In genomic region chr22:42269407-42270177, GRCh38 we compare ENCODE assay signal across 2 cellular contexts.
TF ChIP-seq lines count a peak whose summit lies in the region.

No MANE protein-coding gene starts in this region.

TF ChIP-seq in HEK293, 187 proteins besides CTCF, POLR2A, EP300 and RAD21 (continued from another document and continues in another):
- TF ChIP-seq ZNF488 (tag by site-specific recombination; IDR thresholded peaks at IDR 0.05) (no peak), EGR2 (tag by site-specific recombination; IDR thresholded peaks at IDR 0.05; ENCODE audit: low read depth) (peak; percentile 73), PATZ1 (tag by site-specific recombination; IDR thresholded peaks at IDR 0.05) (peak; percentile 78), ZNF629 (tag by site-specific recombination; IDR thresholded peaks at IDR 0.05) (peak; percentile 27; the same call in 1 of the 2 replicates), ZNF239 (tag by site-specific recombination; IDR thresholded peaks at IDR 0.05) (no peak), ZNF341 (tag by site-specific recombination; IDR thresholded peaks at IDR 0.05; ENCODE audit: low read depth) (peak; percentile 99), PRDM4 (tag by site-specific recombination; IDR thresholded peaks at IDR 0.05) (no peak), BCL11B (tag by site-specific recombination; IDR thresholded peaks at IDR 0.05; ENCODE audit: low read depth) (peak; percentile 25; the same call in 1 of the 2 replicates), WT1 (tag by site-specific recombination; IDR thresholded peaks at IDR 0.05) (peak; percentile 36), GLIS2 (tag by site-specific recombination; IDR thresholded peaks at IDR 0.05) (peak; percentile 76), ZFHX2 (tag by site-specific recombination; conservative IDR thresholded peaks at IDR 0.05) (peak; percentile 71), SP7 (tag by site-specific recombination; IDR thresholded peaks at IDR 0.05) (peak; percentile 58), HIC1 (tag by site-specific recombination; IDR thresholded peaks at IDR 0.05) (0 out of 2 replicates have a peak, but pooled peaks have one; percentile 54), ZBTB10 (tag by site-specific recombination; IDR thresholded peaks at IDR 0.05) (peak; percentile 56; the same call in 1 of the 2 replicates), ZXDB (tag by site-specific recombination; IDR thresholded peaks at IDR 0.05) (peak; percentile 57; the same call in 1 of the 2 replicates), SP3 (tag by site-specific recombination; IDR thresholded peaks at IDR 0.05) (peak; percentile 76), MYNN (tag by site-specific recombination; IDR thresholded peaks at IDR 0.05; ENCODE audit: borderline replicate concordance) (no peak)

TF ChIP-seq in HepG2, 621 proteins besides CTCF, POLR2A, EP300 and RAD21 (continued from another document and continues in another):
- TF ChIP-seq ATF4 (CRISPR knock-in tag; IDR thresholded peaks at IDR 0.05) (no peak), ZNF724P (CRISPR knock-in tag; IDR thresholded peaks at IDR 0.05; ENCODE audit: borderline replicate concordance) (0 out of 2 replicates have a peak, but pooled peaks have one; percentile 23), ZSCAN20 (CRISPR knock-in tag; IDR thresholded peaks at IDR 0.05; ENCODE audit: borderline replicate concordance) (peak; percentile 65; the same call in 1 of the 2 replicates), IRX3 (CRISPR knock-in tag; IDR thresholded peaks at IDR 0.05; ENCODE audit: borderline replicate concordance, low read depth) (0 out of 2 replicates have a peak, but pooled peaks have one; percentile 61), TFDP2 (CRISPR knock-in tag; IDR thresholded peaks at IDR 0.05) (peak; percentile 75), TCF7L2 (IDR thresholded peaks at IDR 0.05; ENCODE audit: low read depth, low read length) (no peak), NR0B2 (CRISPR knock-in tag; IDR thresholded peaks at IDR 0.05) (peak; percentile 50; the same call in 1 of the 2 replicates), ZBTB2 (CRISPR knock-in tag; IDR thresholded peaks at IDR 0.05; ENCODE audit: low read depth) (peak; percentile 56; the same call in 1 of the 2 replicates), TARDBP (CRISPR knock-in tag; IDR thresholded peaks at IDR 0.05) (peak; percentile 77), RNF219 (CRISPR knock-in tag; IDR thresholded peaks at IDR 0.05) (no peak; the same call in 1 of the 2 replicates), ZNF589 (CRISPR knock-in tag; conservative IDR thresholded peaks at IDR 0.05) (no peak), CAMTA2 (CRISPR knock-in tag; IDR thresholded peaks at IDR 0.05; ENCODE audit: borderline replicate concordance) (no peak), RAD51 (IDR thresholded peaks at IDR 0.05; ENCODE audit: borderline replicate concordance) (no peak), HOXA7 (CRISPR knock-in tag; IDR thresholded peaks at IDR 0.05) (no peak), YEATS4 (CRISPR knock-in tag; IDR thresholded peaks at IDR 0.05; ENCODE audit: borderline replicate concordance) (peak; percentile 80; the same call in 1 of the 2 replicates), ZNF615 (CRISPR knock-in tag; IDR thresholded peaks at IDR 0.05; ENCODE audit: borderline replicate concordance) (no peak), KDM3A (CRISPR knock-in tag; IDR thresholded peaks at IDR 0.05; ENCODE audit: low read depth) (no peak), THAP11 (CRISPR knock-in tag; IDR thresholded peaks at IDR 0.05) (0 out of 2 replicates have a peak, but pooled peaks have one; percentile 43), KLF13 (CRISPR knock-in tag; IDR thresholded peaks at IDR 0.05) (no peak), NAIF1 (CRISPR knock-in tag; IDR thresholded peaks at IDR 0.05; ENCODE audit: borderline replicate concordance) (no peak), ZNF775 (CRISPR knock-in tag; IDR thresholded peaks at IDR 0.05; ENCODE audit: borderline replicate concordance) (no peak), KAT2B (IDR thresholded peaks at IDR 0.05; ENCODE audit: borderline replicate concordance, low read depth, low read length) (no peak), ZSCAN21 (CRISPR knock-in tag; IDR thresholded peaks at IDR 0.05; ENCODE audit: borderline replicate concordance) (no peak), HIC2 (CRISPR knock-in tag; IDR thresholded peaks at IDR 0.05; ENCODE audit: low read depth) (no peak; the same call in 1 of the 2 replicates), TMF1 (CRISPR knock-in tag; IDR thresholded peaks at IDR 0.05; ENCODE audit: low read depth) (no peak), ZNF318 (CRISPR knock-in tag; IDR thresholded peaks at IDR 0.05) (no peak), CBX2 (IDR thresholded peaks at IDR 0.05; ENCODE audit: low read depth, low read length) (no peak), CBX2 (CRISPR knock-in tag; IDR thresholded peaks at IDR 0.05; ENCODE audit: low read depth) (no peak), IKZF4 (CRISPR knock-in tag; IDR thresholded peaks at IDR 0.05; ENCODE audit: borderline replicate concordance, low read depth, not compliant biosample characterization) (peak; percentile 23), CSRNP2 (CRISPR knock-in tag; conservative IDR thresholded peaks at IDR 0.05; ENCODE audit: low read depth) (no peak), SIX4 (CRISPR knock-in tag; IDR thresholded peaks at IDR 0.05) (no peak), ZMYM3 (CRISPR knock-in tag; IDR thresholded peaks at IDR 0.05) (no peak), ZFYVE20 (CRISPR knock-in tag; IDR thresholded peaks at IDR 0.05; ENCODE audit: borderline replicate concordance, low read depth) (no peak), ZNF773 (CRISPR knock-in tag; IDR thresholded peaks at IDR 0.05; ENCODE audit: borderline replicate concordance) (peak; percentile 51; the same call in 1 of the 2 replicates), ZNF792 (CRISPR knock-in tag; IDR thresholded peaks at IDR 0.05) (0 out of 2 replicates have a peak, but pooled peaks have one; percentile 52)
